In genomic region chr16:28977703-28978641, GRCh38 we compare ENCODE assay signal across 10 cellular contexts. TPM values are rescaled to one million over a fixed set of nuclear protein-coding genes. Genes with fewer than 3 reads are reported as not detected.
DNase-seq lines count a peak whose midpoint lies in the region; ATAC-seq and TF ChIP-seq lines count a peak whose summit lies in the region.
"Had no signal": no experiment of that assay in that cellular context is flagged by ENCODE, and none has a peak within 500 bp of the region (broad histone marks: within the 10 kb centered on the region; RNA-seq: fewer than 3 reads in every experiment).

No MANE protein-coding gene starts in this region.

- TF ChIP-seq CTCF in endodermal cell (conservative IDR thresholded peaks at IDR 0.05): peak; percentile 84
- peak in 8 of 11 experiments; percentile 17 to 54 (median 46) for TF ChIP-seq CTCF in spleen (IDR thresholded peaks at IDR 0.05 in 8 of 11, conservative IDR thresholded peaks at IDR 0.05 in 3 of 11)
- peak in 1 of 2 experiments; percentile 16 for TF ChIP-seq CTCF in tibial artery (IDR thresholded peaks at IDR 0.05)

- H3K9ac ChIP-seq in endodermal cell (ENCODE audit: extremely low read depth, low read length, poor library complexity, severe bottlenecking): no peak overlapping the region

- intact Hi-C loops in spleen (cut with DNase I; ENCODE audit: low total_unique reads) (no loop called here), tibial artery (cut with DNase I; ENCODE audit: low total_unique reads) (loop anchor here (10.0 kb wide), 1 partner anchor 63 kb away; no protein-coding TSS in a partner anchor)

- peaks cover 36% of the 10 kb centered on the region for H3K36me3 ChIP-seq in endodermal cell (ENCODE audit: control insufficient read depth, insufficient read depth, low read length)
- H3K36me3 ChIP-seq in spleen: peaks cover 3 to 69% (median 48%) of the 10 kb centered on the region in 6 donors
- H3K36me3 ChIP-seq in tibial artery: peaks cover 23 to 58% (median 53%) of the 10 kb centered on the region in 3 donors

- H3K4me1 ChIP-seq in endodermal cell (ENCODE audit: control insufficient read depth, insufficient read depth, low read length) (no peaks in the 10 kb centered on the region), spleen (peaks cover 13 to 57% (median 37%) of the 10 kb centered on the region in 6 donors), tibial artery (peaks cover 0 to 21% (median 18%) of the 10 kb centered on the region in 4 donors)

- no peak overlapping the region for H3K4me3 Mint-ChIP-seq in activated CD8-positive, alpha-beta memory T cell treated with anti-CD3 and anti-CD28 coated beads, Interleukin-2, amount 10 ng/mL, durations not matched to agents 7 days and 5 days
- no peak overlapping the region for H3K4me3 Mint-ChIP-seq in endodermal cell

- H3K4me1 Mint-ChIP-seq in activated CD8-positive, alpha-beta memory T cell treated with anti-CD3 and anti-CD28 coated beads, Interleukin-2, amount 10 ng/mL, durations not matched to agents 7 days and 5 days: peaks cover 28% of the 10 kb centered on the region
- peaks cover 7% of the 10 kb centered on the region for H3K4me1 Mint-ChIP-seq in endodermal cell

- no peak for DNase-seq in activated CD8-positive, alpha-beta memory T cell treated with anti-CD3 and anti-CD28 coated beads, Interleukin-2, amount 10 ng/mL, durations not matched to agents 7 days and 5 days
- DNase-seq in activated CD8-positive, alpha-beta memory T cell treated with anti-CD3 and anti-CD28 coated beads, Interleukin-2, amount 50 U/mL, for 4 hours: no peak
- DNase-seq in NCI-H2171 treated with DMSO at 0.1 percent for 48 hours (lab: John Stamatoyannopoulos, UW): peak; percentile 24
- peak; percentile 78 for DNase-seq in endodermal cell
- no peak for DNase-seq in spleen
- DNase-seq in tibial artery: no peak
- no peak for DNase-seq in activated CD8-positive, alpha-beta memory T cell treated with anti-CD3 and anti-CD28 coated beads for 24 hours
- DNase-seq: activated CD4-positive, CD25-positive, alpha-beta regulatory T cell had no signal

- H3K27me3 ChIP-seq in endodermal cell (ENCODE audit: control insufficient read depth, insufficient read depth, low read length, poor library complexity, severe bottlenecking) (no peaks in the 10 kb centered on the region), spleen (replicated peaks in 1 of 7) (no peaks in the 10 kb centered on the region), tibial artery (no peaks in the 10 kb centered on the region)

- H3K9me3 ChIP-seq in endodermal cell (ENCODE audit: control insufficient read depth, low read length): no peaks in the 10 kb centered on the region
- H3K9me3 ChIP-seq in spleen: peaks cover 0 to 8% (median 6%) of the 10 kb centered on the region in 8 donors
- H3K9me3 ChIP-seq in tibial artery: no peaks in the 10 kb centered on the region

- H3K27me3 Mint-ChIP-seq in activated CD8-positive, alpha-beta memory T cell treated with anti-CD3 and anti-CD28 coated beads, Interleukin-2, amount 10 ng/mL, durations not matched to agents 7 days and 5 days: no peaks in the 10 kb centered on the region
- H3K27me3 Mint-ChIP-seq in endodermal cell (ENCODE audit: insufficient read depth): no peaks in the 10 kb centered on the region

- WGBS in endodermal cell (ENCODE audit: insufficient coverage in 1 of 2, insufficient read length in 1 of 2), 2 experiments: 82 to 88% methylated on average over 11 of the region's 11 CpGs
- WGBS in spleen, 5 donors: 66 to 83% (median 75%) methylated on average over 11 of the region's 11 CpGs

- H3K36me3 Mint-ChIP-seq in activated CD8-positive, alpha-beta memory T cell treated with anti-CD3 and anti-CD28 coated beads, Interleukin-2, amount 10 ng/mL, durations not matched to agents 7 days and 5 days: peaks cover 24% of the 10 kb centered on the region
- peaks cover 41% of the 10 kb centered on the region for H3K36me3 Mint-ChIP-seq in endodermal cell (ENCODE audit: low read depth)

- H3K9me3 Mint-ChIP-seq in activated CD8-positive, alpha-beta memory T cell treated with anti-CD3 and anti-CD28 coated beads, Interleukin-2, amount 10 ng/mL, durations not matched to agents 7 days and 5 days (ENCODE audit: low read depth): no peaks in the 10 kb centered on the region
- no peaks in the 10 kb centered on the region for H3K9me3 Mint-ChIP-seq in endodermal cell

- ATAC-seq in activated CD8-positive, alpha-beta memory T cell treated with anti-CD3 and anti-CD28 coated beads, Interleukin-2, amount 10 ng/mL, durations not matched to agents 7 days and 5 days: no peak
- no peak for ATAC-seq in HG03159 (IDR thresholded peaks at IDR 0.05; ENCODE audit: unreplicated experiment)

- CTCF ChIA-PET in activated CD8-positive, alpha-beta memory T cell treated with anti-CD3 and anti-CD28 coated beads, Interleukin-2, amount 10 ng/mL, durations not matched to agents 7 days and 5 days (lab: Charles Lee): interaction anchor here (0.8 to 3.2 kb wide), 11 partner anchors 9 to 150 kb away, joined by 3 to 27 read pairs (median 4); partner anchors contain the start of gene LAT

- H3K4me3 ChIP-seq in endodermal cell (ENCODE audit: low read length): no peak overlapping the region
- no peak overlapping the region for H3K4me3 ChIP-seq in spleen
- H3K4me3 ChIP-seq in tibial artery: no peak overlapping the region

- H3K27ac ChIP-seq in endodermal cell (ENCODE audit: low read depth, low read length) (no peak overlapping the region), spleen (no peak overlapping the region), tibial artery (no peak overlapping the region)

- TF ChIP-seq POLR2A in spleen (IDR thresholded peaks at IDR 0.05): no peak

- peak overlapping the region; percentile 56 for H3K27ac Mint-ChIP-seq in activated CD8-positive, alpha-beta memory T cell treated with anti-CD3 and anti-CD28 coated beads, Interleukin-2, amount 10 ng/mL, durations not matched to agents 7 days and 5 days
- H3K27ac Mint-ChIP-seq in endodermal cell: no peak overlapping the region

RNA-seq across cellular contexts. Expression of gene SPNS1, which starts 3.4 kb away (rescaled TPM):
- 10 to 100 TPM; 22.1 to 27.6 TPM for total RNA-seq in activated CD8-positive, alpha-beta memory T cell treated with anti-CD3 and anti-CD28 coated beads, Interleukin-2, amount 10 ng/mL, durations not matched to agents 7 days and 5 days
- total RNA-seq in endodermal cell (10 to 100 TPM; 54.9 to 55.2 TPM), spleen (10 to 100 TPM; 26.9 to 41.1 (median 29.8) TPM)
- 28.0 TPM for polyA plus RNA-seq in endodermal cell (2013, experiment 1 of 2)
- 29.1 TPM for polyA plus RNA-seq in endodermal cell (2013, experiment 2 of 2)
- 10 to 100 TPM; 30.0 to 91.4 (median 68.1) TPM for polyA plus RNA-seq in spleen

RNA-seq across cellular contexts. Expression of gene LAT, which starts 6.9 kb away (rescaled TPM):
- total RNA-seq in activated CD8-positive, alpha-beta memory T cell treated with anti-CD3 and anti-CD28 coated beads, Interleukin-2, amount 10 ng/mL, durations not matched to agents 7 days and 5 days: 100 to 1,000 TPM; 200 to 236 TPM
- 1 to 10 TPM; 4.5 to 6.1 TPM for total RNA-seq in endodermal cell
- polyA plus RNA-seq in endodermal cell (2013, experiment 1 of 2): 3.1 TPM
- polyA plus RNA-seq in endodermal cell (2013, experiment 2 of 2): 3.5 TPM
- 10 to 100 TPM; 28.6 to 38.9 (median 32.2) TPM for total RNA-seq in spleen
- 10 to 100 TPM; 32.1 to 54.2 (median 48.8) TPM for polyA plus RNA-seq in spleen

RNA-seq across cellular contexts. Expression of gene NFATC2IP, which starts 27.2 kb away (rescaled TPM):
- total RNA-seq in activated CD8-positive, alpha-beta memory T cell treated with anti-CD3 and anti-CD28 coated beads, Interleukin-2, amount 10 ng/mL, durations not matched to agents 7 days and 5 days: 100 to 1,000 TPM; 120 to 133 TPM
- 10 to 100 TPM; 63.7 to 65.4 TPM for total RNA-seq in endodermal cell
- 46.2 TPM for polyA plus RNA-seq in endodermal cell (2013, experiment 1 of 2)
- polyA plus RNA-seq in endodermal cell (2013, experiment 2 of 2): 39.5 TPM
- total RNA-seq in spleen: 10 to 100 TPM; 44.3 to 63.5 (median 54.5) TPM
- 10 to 100 TPM; 21.1 to 34.0 (median 26.6) TPM for polyA plus RNA-seq in spleen

RNA-seq across cellular contexts. Expression of gene CD19, which starts 46.2 kb away (rescaled TPM):
- not detected for total RNA-seq in activated CD8-positive, alpha-beta memory T cell treated with anti-CD3 and anti-CD28 coated beads, Interleukin-2, amount 10 ng/mL, durations not matched to agents 7 days and 5 days
- total RNA-seq in endodermal cell (not detected), spleen (100 to 1,000 TPM in 3 of 7 donors, 10 to 100 TPM in 4; 77.0 to 120 (median 98.0) TPM)
- polyA plus RNA-seq in endodermal cell (2013, experiment 1 of 2): not detected
- polyA plus RNA-seq in endodermal cell (2013, experiment 2 of 2): not detected
- polyA plus RNA-seq in spleen: 100 to 1,000 TPM; 202 to 312 (median 278) TPM
- total RNA-seq: glomerular endothelial cell had no signal

RNA-seq across cellular contexts. Expression of gene RABEP2, which starts 52.9 kb away (rescaled TPM):
- total RNA-seq in activated CD8-positive, alpha-beta memory T cell treated with anti-CD3 and anti-CD28 coated beads, Interleukin-2, amount 10 ng/mL, durations not matched to agents 7 days and 5 days: 10 to 100 TPM; 18.0 to 19.1 TPM
- total RNA-seq in endodermal cell: 10 to 100 TPM; 16.1 to 19.2 TPM
- 7.8 TPM for polyA plus RNA-seq in endodermal cell (2013, experiment 1 of 2)
- polyA plus RNA-seq in endodermal cell (2013, experiment 2 of 2): 6.0 TPM
- 10 to 100 TPM; 43.1 to 82.5 (median 51.0) TPM for total RNA-seq in spleen
- polyA plus RNA-seq in spleen: 10 to 100 TPM; 40.8 to 90.0 (median 64.5) TPM

Comparison
In these comparisons a context has a peak if more than half of its experiments do, and no peak if none do; other contexts are left out.
1. DNase-seq: peak in NCI-H2171 treated with DMSO at 0.1 percent for 48 hours (single experiment) and endodermal cell (single experiment); none in activated CD8-positive, alpha-beta memory T cell treated with anti-CD3 and anti-CD28 coated beads, Interleukin-2, amount 10 ng/mL, durations not matched to agents 7 days and 5 days (single experiment), activated CD8-positive, alpha-beta memory T cell treated with anti-CD3 and anti-CD28 coated beads, Interleukin-2, amount 50 U/mL, for 4 hours (single experiment), spleen (single experiment), tibial artery (0 of 2) and activated CD8-positive, alpha-beta memory T cell treated with anti-CD3 and anti-CD28 coated beads for 24 hours (single experiment).
2. RNA of gene LAT, which starts 6.9 kb away (total RNA-seq): 200 to 236 TPM in activated CD8-positive, alpha-beta memory T cell treated with anti-CD3 and anti-CD28 coated beads, Interleukin-2, amount 10 ng/mL, durations not matched to agents 7 days and 5 days; 28.6 to 38.9 TPM in spleen and 4.5 to 6.1 TPM in endodermal cell; every median in the first group is over 4 times any median in the second.